ENCODE assay signal across 26 cellular contexts in the genomic region with DNA sequence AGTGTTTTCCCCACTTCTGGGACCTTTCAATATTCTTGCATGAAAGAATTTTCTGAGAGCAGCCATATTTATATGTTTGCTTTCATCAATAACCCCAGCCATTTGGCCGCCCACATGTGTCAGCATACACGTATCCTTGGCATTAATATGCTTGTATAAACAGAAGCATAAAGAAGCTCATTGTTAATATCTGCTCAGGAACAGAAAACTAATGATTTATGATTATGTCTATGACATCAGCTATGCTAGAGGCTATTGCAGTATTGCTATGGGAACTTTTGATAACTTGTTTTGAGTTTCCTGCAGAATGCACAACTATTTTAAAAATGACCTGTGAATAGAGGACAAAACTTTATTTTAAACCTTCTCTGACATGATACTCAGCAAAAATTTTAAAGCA.
"Had no signal": no experiment of that assay in that cellular context is flagged by ENCODE, and none has a peak within 500 bp of the region (broad histone marks: within the 10 kb centered on the region; RNA-seq: fewer than 3 reads in every experiment).

No MANE protein-coding gene starts in this region.

- H3K27me3 ChIP-seq: esophagus squamous epithelium, suprapubic skin, tibial artery had no signal

- H3K4me1 ChIP-seq: esophagus squamous epithelium, suprapubic skin, tibial artery had no signal

- H3K27ac Mint-ChIP-seq: activated CD4-positive, alpha-beta T cell treated with anti-CD3 and anti-CD28 coated beads, Interleukin-2, amount 10 ng/mL, durations not matched to agents 24 days and 14 days; activated CD8-positive, alpha-beta T cell treated with anti-CD3 and anti-CD28 coated beads for 36 hours; activated naive CD4-positive, alpha-beta T cell treated with anti-CD3 and anti-CD28 coated beads, Interleukin-2, amount 50 U/mL, for 24 hours; activated naive CD8-positive, alpha-beta T cell treated with anti-CD3 and anti-CD28 coated beads, Interleukin-2, amount 50 U/mL, for 24 hours; activated T-helper 2 cell treated with anti-CD3 and anti-CD28 coated beads, Interferon-gamma antibody, Interleukin-2, Interleukin-4, amounts not matched to agents 10 μg/mL and 5 μg/mL and 100 μg/mL, durations not matched to agents 14 hours and 24 hours and 36 hours; naive thymus-derived CD4-positive, alpha-beta T cell; stimulated activated naive B cell treated with anti-CD40 and anti-IgM and Interleukin-4, amounts not matched to agents 10 μg/mL and 1 μg/mL and 100 μg/mL, for 72 hours; T-helper 17 cell had no signal

- H3K27me3 Mint-ChIP-seq: activated CD4-positive, alpha-beta T cell treated with anti-CD3 and anti-CD28 coated beads, Interleukin-2, amount 10 ng/mL, durations not matched to agents 24 days and 14 days; activated naive CD4-positive, alpha-beta T cell treated with anti-CD3 and anti-CD28 coated beads, Interleukin-2, amount 50 U/mL, for 24 hours; activated naive CD8-positive, alpha-beta T cell treated with anti-CD3 and anti-CD28 coated beads, Interleukin-2, amount 50 U/mL, for 24 hours; central memory CD8-positive, alpha-beta T cell; stimulated activated naive B cell treated with anti-CD40 and anti-IgM and Interleukin-4, amounts not matched to agents 10 μg/mL and 1 μg/mL and 100 μg/mL, for 72 hours had no signal

- H3K36me3 Mint-ChIP-seq: activated naive CD4-positive, alpha-beta T cell treated with anti-CD3 and anti-CD28 coated beads, Interleukin-2, amount 50 U/mL, for 24 hours; stimulated activated naive B cell treated with anti-CD40 and anti-IgM and Interleukin-4, amounts not matched to agents 10 μg/mL and 1 μg/mL and 100 μg/mL, for 72 hours had no signal

- ATAC-seq: activated CD4-positive, CD25-positive, alpha-beta regulatory T cell treated with anti-CD3 and anti-CD28 coated beads, Interleukin-2, amount 50 U/mL, for 24 hours; activated CD8-positive, alpha-beta T cell treated with anti-CD3 and anti-CD28 coated beads for 36 hours; activated naive CD8-positive, alpha-beta T cell treated with anti-CD3 and anti-CD28 coated beads, Interleukin-2, amount 50 U/mL, for 24 hours; activated T-cell treated with anti-CD3 and anti-CD28 coated beads, Interleukin-2, amount 50 U/mL, for 4 hours; left cardiac atrium; naive thymus-derived CD4-positive, alpha-beta T cell; right cardiac atrium; stimulated activated naive B cell treated with anti-CD40 and anti-IgM and Interleukin-4, amounts not matched to agents 10 μg/mL and 1 μg/mL and 100 μg/mL, for 72 hours; T-helper 17 cell had no signal

- H3K4me3 Mint-ChIP-seq: activated CD4-positive, alpha-beta T cell treated with anti-CD3 and anti-CD28 coated beads, Interleukin-2, amount 10 ng/mL, durations not matched to agents 24 days and 14 days; activated CD8-positive, alpha-beta T cell treated with anti-CD3 and anti-CD28 coated beads for 36 hours; activated naive CD4-positive, alpha-beta T cell treated with anti-CD3 and anti-CD28 coated beads, Interleukin-2, amount 50 U/mL, for 24 hours; activated naive CD8-positive, alpha-beta T cell treated with anti-CD3 and anti-CD28 coated beads, Interleukin-2, amount 50 U/mL, for 24 hours; activated T-cell treated with anti-CD3 and anti-CD28 coated beads, Interleukin-2, amount 50 U/mL, for 4 hours; central memory CD8-positive, alpha-beta T cell; naive thymus-derived CD4-positive, alpha-beta T cell; neural crest cell; stimulated activated naive B cell treated with anti-CD40 and anti-IgM and Interleukin-4, amounts not matched to agents 10 μg/mL and 1 μg/mL and 100 μg/mL, for 72 hours; T-helper 17 cell had no signal

- DNase-seq: activated CD4-positive, alpha-beta T cell treated with anti-CD3 and anti-CD28 coated beads, Interleukin-2, amount 10 ng/mL, durations not matched to agents 24 days and 14 days; activated CD8-positive, alpha-beta T cell treated with anti-CD3 and anti-CD28 coated beads for 36 hours; activated naive CD8-positive, alpha-beta T cell treated with anti-CD3 and anti-CD28 coated beads, Interleukin-2, amount 50 U/mL, for 24 hours; activated T-cell treated with anti-CD3 and anti-CD28 coated beads, Interleukin-2, amount 50 U/mL, for 4 hours; dermis blood vessel endothelial cell; effector CD4-positive, alpha-beta T cell; esophagus squamous epithelium; left cardiac atrium; midbrain; naive thymus-derived CD4-positive, alpha-beta T cell; occipital lobe; right cardiac atrium; stimulated activated CD4-positive, alpha-beta T cell treated with anti-CD3 and anti-CD28 coated beads, Interleukin-15, amount 100 ng/mL, for 24 hours; stimulated activated CD4-positive, alpha-beta T cell treated with anti-CD3 and anti-CD28 coated beads, Interleukin-2, amount 100 ng/mL, for 24 hours; stimulated activated naive B cell treated with anti-CD40 and anti-IgM and Interleukin-4, amounts not matched to agents 10 μg/mL and 1 μg/mL and 100 μg/mL, for 72 hours; SW 1271; T-helper 17 cell; T1000; tibial artery; WERI-Rb-1 had no signal

- H3K27ac ChIP-seq: esophagus squamous epithelium, suprapubic skin, tibial artery, WERI-Rb-1 had no signal

- H3K4me1 Mint-ChIP-seq: activated CD4-positive, alpha-beta T cell treated with anti-CD3 and anti-CD28 coated beads, Interleukin-2, amount 10 ng/mL, durations not matched to agents 24 days and 14 days; activated naive CD4-positive, alpha-beta T cell treated with anti-CD3 and anti-CD28 coated beads, Interleukin-2, amount 50 U/mL, for 24 hours; activated naive CD8-positive, alpha-beta T cell treated with anti-CD3 and anti-CD28 coated beads, Interleukin-2, amount 50 U/mL, for 24 hours; central memory CD8-positive, alpha-beta T cell; naive thymus-derived CD4-positive, alpha-beta T cell; stimulated activated naive B cell treated with anti-CD40 and anti-IgM and Interleukin-4, amounts not matched to agents 10 μg/mL and 1 μg/mL and 100 μg/mL, for 72 hours; T-helper 17 cell had no signal

- H3K4me3 ChIP-seq: esophagus squamous epithelium, suprapubic skin, tibial artery had no signal

- H3K9me3 Mint-ChIP-seq: activated CD4-positive, alpha-beta T cell treated with anti-CD3 and anti-CD28 coated beads, Interleukin-2, amount 10 ng/mL, durations not matched to agents 24 days and 14 days; activated naive CD4-positive, alpha-beta T cell treated with anti-CD3 and anti-CD28 coated beads, Interleukin-2, amount 50 U/mL, for 24 hours; activated naive CD8-positive, alpha-beta T cell treated with anti-CD3 and anti-CD28 coated beads, Interleukin-2, amount 50 U/mL, for 24 hours; activated T-cell treated with anti-CD3 and anti-CD28 coated beads, Interleukin-2, amount 50 U/mL, for 4 hours; activated T-helper 2 cell treated with anti-CD3 and anti-CD28 coated beads, Interferon-gamma antibody, Interleukin-2, Interleukin-4, amounts not matched to agents 10 μg/mL and 5 μg/mL and 100 μg/mL, durations not matched to agents 14 hours and 24 hours and 36 hours; neural crest cell had no signal

- H3K9me3 ChIP-seq: esophagus squamous epithelium, suprapubic skin, tibial artery had no signal

- H3K36me3 ChIP-seq: esophagus squamous epithelium, suprapubic skin, tibial artery, WERI-Rb-1 had no signal
